12 cellular contexts compared by ENCODE assay signal in the genomic region with DNA sequence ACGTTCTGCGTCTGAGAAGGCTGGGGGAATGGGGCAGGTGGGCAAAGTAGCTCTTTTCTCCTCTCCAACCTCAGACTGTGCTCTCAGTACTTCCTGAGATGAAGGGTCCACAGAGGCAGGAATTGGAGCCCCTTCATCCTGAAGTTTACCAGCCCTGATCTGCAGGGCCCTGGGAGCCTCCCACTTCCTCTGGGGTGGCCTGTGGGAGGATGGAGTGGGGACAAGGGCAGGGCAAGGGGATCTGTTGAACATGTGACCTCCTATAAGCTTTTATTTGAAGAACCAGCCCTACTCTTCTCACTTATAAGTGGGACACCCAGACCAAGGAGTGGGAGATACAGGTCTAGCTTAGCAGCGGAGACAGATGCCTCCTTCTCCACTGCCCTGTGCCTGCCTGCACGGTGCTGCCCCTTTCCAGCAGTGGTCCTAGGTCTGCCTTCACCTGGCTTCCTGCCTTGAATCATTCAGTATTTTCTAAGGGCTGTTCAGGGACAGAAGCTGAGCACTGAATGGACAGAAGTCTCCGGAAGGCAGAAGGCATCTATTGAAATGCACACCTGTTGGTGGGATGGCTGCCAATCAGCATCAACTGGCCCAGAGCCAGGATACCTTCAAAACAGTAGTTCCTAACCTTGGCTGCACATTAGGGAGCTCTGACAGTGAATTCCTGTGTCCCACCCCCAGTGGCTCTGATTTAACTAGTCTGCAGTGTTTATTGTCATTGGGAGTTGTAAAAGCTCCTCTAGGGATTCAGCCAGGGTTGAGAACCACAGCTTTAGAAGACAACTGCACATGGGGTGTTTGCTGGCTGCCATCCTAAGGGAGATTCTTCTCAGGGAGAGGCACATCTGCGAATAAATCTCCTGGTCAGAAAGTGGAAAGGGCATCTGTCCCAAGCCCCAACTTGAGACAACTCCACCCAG. TPM values are rescaled to one million over a fixed set of nuclear protein-coding genes. Genes with fewer than 3 reads are reported as not detected.
DNase-seq lines count a peak whose midpoint lies in the region; ATAC-seq and TF ChIP-seq lines count a peak whose summit lies in the region.
"Had no signal": no experiment of that assay in that cellular context is flagged by ENCODE, and none has a peak within 500 bp of the region (broad histone marks: within the 10 kb centered on the region; RNA-seq: fewer than 3 reads in every experiment).

No MANE protein-coding gene starts in this region.

- POLR2A ChIA-PET in AG04450 (lab: Yijun Ruan, JAX), result interaction anchor here (1.3 to 2.6 kb wide), 5 partner anchors 18 to 84 kb away, joined by 3 to 15 read pairs (median 7); no protein-coding TSS in a partner anchor

- ATAC-seq in GM18511 (IDR thresholded peaks at IDR 0.05; ENCODE audit: unreplicated experiment), result no peak
- no peak for ATAC-seq in HG03280 (IDR thresholded peaks at IDR 0.05; ENCODE audit: unreplicated experiment)
- ATAC-seq: CD8-positive, alpha-beta T cell had no signal

- H3K27me3 ChIP-seq in AG04450 (ENCODE audit: control insufficient read depth, insufficient read depth, low read length) (no peaks in the 10 kb centered on the region), layer of hippocampus (ENCODE audit: control insufficient read depth, insufficient read depth, low read length) (no peaks in the 10 kb centered on the region)
- H3K27me3 ChIP-seq: ascending aorta, SJCRH30 had no signal

- DNase-seq in AG04450 (ENCODE audit: low read depth, low spot score) (no peak), D341Med (ENCODE audit: low spot score) (peak; percentile 25), RPMI7951 (ENCODE audit: low read depth) (peak; percentile 53), cerebellar nuclear complex (lab: John Stamatoyannopoulos, UW) (no peak)
- no peak for DNase-seq in stimulated activated CD4-positive, alpha-beta T cell treated with anti-CD3 and anti-CD28 coated beads, Interleukin-15, amount 100 ng/mL, for 24 hours
- DNase-seq: NCI-H2081 treated with DMSO at 0.1 percent for 48 hours had no signal

- H3K27ac ChIP-seq in AG04450 (ENCODE audit: low read depth, low read length) (peak overlapping the region; percentile 87), layer of hippocampus (ENCODE audit: low read depth, low read length) (peak overlapping the region; percentile 22)
- H3K27ac ChIP-seq: SJCRH30 had no signal

- H3K9me3 ChIP-seq in AG04450 (ENCODE audit: control insufficient read depth, insufficient read depth, low read length), result no peaks in the 10 kb centered on the region
- H3K9me3 ChIP-seq: ascending aorta, SJCRH30 had no signal

- H3K4me3 ChIP-seq in AG04450 (ENCODE audit: low read depth, low read length), result no peak overlapping the region
- H3K4me3 ChIP-seq: ascending aorta, SJCRH30 had no signal

- CTCF ChIA-PET in AG04450 (lab: Charles Lee), result interaction anchor here (0.6 to 5.5 kb wide), 19 partner anchors 8 to 244 kb away, joined by 3 to 104 read pairs (median 5); no protein-coding TSS in a partner anchor

- no peak for TF ChIP-seq CTCF in AG04450 (IDR thresholded peaks at IDR 0.05; ENCODE audit: low read depth, low read length)

RNA-seq across cellular contexts. Expression of a gene that starts 2.7 kb away (rescaled TPM):
- 8.2 and 9.6 TPM in 2 replicates for polyA plus RNA-seq in AG04450 (2011; rRNA removed)
- polyA minus RNA-seq in AG04450 (2011; rRNA and poly(A)+ RNA removed), result 13.6 and 14.3 TPM in 2 replicates
- total RNA-seq in RPMI7951 (2014; rRNA removed; shearing (Covaris generic)), result 20.7 and 31.0 TPM in 2 replicates
- total RNA-seq: CD8-positive, alpha-beta T cell; SJCRH30 had no signal

Comparison
In these comparisons a context has a peak if more than half of its experiments do, and no peak if none do; other contexts are left out.
1. DNase-seq: peak in D341Med (single experiment) and RPMI7951 (single experiment); none in AG04450 (single experiment), stimulated activated CD4-positive, alpha-beta T cell treated with anti-CD3 and anti-CD28 coated beads, Interleukin-15, amount 100 ng/mL, for 24 hours (single experiment) and cerebellar nuclear complex (0 of 2).